ENCODE assay signal across 9 cellular contexts in the genomic region with DNA sequence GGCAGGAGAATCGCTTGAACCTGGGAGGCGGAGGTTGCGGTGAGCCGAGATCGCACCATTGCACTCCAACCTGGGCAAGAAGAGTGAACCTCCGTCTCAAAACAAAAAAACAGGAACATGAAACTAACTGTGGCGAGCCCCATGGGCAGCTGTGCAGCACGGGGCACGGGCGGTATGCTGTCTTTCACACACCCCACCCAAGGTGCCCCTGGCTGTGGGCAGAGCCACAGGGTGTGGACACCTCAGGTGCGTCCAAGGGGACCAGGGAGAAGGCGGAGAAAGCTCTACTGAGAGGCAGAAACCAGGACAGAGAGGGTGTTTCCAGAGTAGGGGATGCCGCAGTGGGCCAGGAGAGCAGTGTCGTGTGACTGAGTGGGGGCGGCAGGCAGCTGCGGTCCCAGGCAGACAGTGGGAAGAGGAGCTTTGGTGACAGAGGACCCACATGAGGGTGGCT. TPM values are rescaled to one million over a fixed set of nuclear protein-coding genes. Genes with fewer than 3 reads are reported as not detected.
A peak's percentile ranks its signal among the peaks of the same experiment; 100 is the strongest.
DNase-seq lines count a peak whose midpoint lies in the region; ATAC-seq and TF ChIP-seq lines count a peak whose summit lies in the region.
"Had no signal": no experiment of that assay in that cellular context is flagged by ENCODE, and none has a peak within 500 bp of the region (broad histone marks: within the 10 kb centered on the region; RNA-seq: fewer than 3 reads in every experiment).

No MANE protein-coding gene starts in this region.

- no peaks in the 10 kb centered on the region for H3K4me1 Mint-ChIP-seq in Caco-2 (ENCODE audit: low read depth, unreplicated experiment)

- no peak overlapping the region for H3K4me3 Mint-ChIP-seq in Caco-2 (ENCODE audit: unreplicated experiment)
- H3K4me3 Mint-ChIP-seq: activated naive CD8-positive, alpha-beta T cell treated with anti-CD3 and anti-CD28 coated beads, Interleukin-2, amount 10 ng/mL, durations not matched to agents 7 days and 5 days had no signal

- intact Hi-C loops in A673 (cut with micrococcal nuclease; ENCODE audit: unreplicated experiment) (no loop called here), Caco-2 (cut with micrococcal nuclease; ENCODE audit: unreplicated experiment) (no loop called here)

- H3K9me3 ChIP-seq in A673 (ENCODE audit: low read depth, low read length, poor library complexity, severe bottlenecking) (no peaks in the 10 kb centered on the region), Caco-2 (peaks cover 5% of the 10 kb centered on the region; the same call in 1 of the 2 replicates)

- H3K36me3 Mint-ChIP-seq in Caco-2 (ENCODE audit: insufficient read depth, unreplicated experiment): peaks cover 59% of the 10 kb centered on the region

- H3K4me1 ChIP-seq in A673 (ENCODE audit: insufficient read depth, low read length, poor library complexity, severe bottlenecking): no peaks in the 10 kb centered on the region
- H3K4me1 ChIP-seq in Caco-2: no peaks in the 10 kb centered on the region

- DNase-seq in left lobe of liver (ENCODE audit: low spot score): no peak
- no peak for DNase-seq in NCI-H2227 (lab: John Stamatoyannopoulos, UW; ENCODE audit: unreplicated experiment)
- DNase-seq in NCI-H1436 (lab: John Stamatoyannopoulos, UW): no peak
- no peak for DNase-seq in A673 (ENCODE audit: low spot score)
- DNase-seq in Caco-2: no peak
- DNase-seq: activated naive CD8-positive, alpha-beta T cell treated with anti-CD3 and anti-CD28 coated beads, Interleukin-2, amount 10 ng/mL, durations not matched to agents 7 days and 5 days had no signal

- no peak for TF ChIP-seq CTCF in A673 (conservative IDR thresholded peaks at IDR 0.05; ENCODE audit: low read depth, low read length)
- no peak for TF ChIP-seq CTCF in Caco-2 (IDR thresholded peaks at IDR 0.05; ENCODE audit: insufficient read depth in 1 of 2, low read depth in 1 of 2, low read length in 1 of 2, severe bottlenecking in 1 of 2, unreplicated experiment in 1 of 2)

- H3K27me3 Mint-ChIP-seq in Caco-2 (ENCODE audit: insufficient read depth, unreplicated experiment): no peaks in the 10 kb centered on the region
- H3K27me3 Mint-ChIP-seq: activated naive CD8-positive, alpha-beta T cell treated with anti-CD3 and anti-CD28 coated beads, Interleukin-2, amount 10 ng/mL, durations not matched to agents 7 days and 5 days had no signal

- BruUV-seq in A673 (replicated peaks; lab: Mats Ljungman, UMichigan) (no TSS peak), Caco-2 (replicated peaks; lab: Mats Ljungman, UMichigan) (no TSS peak)

- H3K4me3 ChIP-seq in A673 (ENCODE audit: low read depth, low read length, poor library complexity, severe bottlenecking) (no peak overlapping the region), Caco-2 (ENCODE audit: low read depth, low read length) (no peak overlapping the region)

- H3K27ac ChIP-seq in A673 (ENCODE audit: low read depth, low read length, poor library complexity, severe bottlenecking): no peak overlapping the region

- ATAC-seq in GM18499 (IDR thresholded peaks at IDR 0.05; ENCODE audit: insufficient read depth, unreplicated experiment) (peak; percentile 67), GM21381 (IDR thresholded peaks at IDR 0.05; ENCODE audit: unreplicated experiment) (peak; percentile 84), HG03432 (IDR thresholded peaks at IDR 0.05; ENCODE audit: unreplicated experiment) (peak; percentile 71), left lobe of liver (peak; percentile 36)

- H3K27ac Mint-ChIP-seq in Caco-2 (ENCODE audit: unreplicated experiment): no peak overlapping the region
- H3K27ac Mint-ChIP-seq: activated naive CD8-positive, alpha-beta T cell treated with anti-CD3 and anti-CD28 coated beads, Interleukin-2, amount 10 ng/mL, durations not matched to agents 7 days and 5 days had no signal

- CTCF ChIA-PET in A673 (lab: Charles Lee): no interaction called here
- CTCF ChIA-PET in Caco-2 (lab: Charles Lee): no interaction called here

- POLR2A ChIA-PET in A673 (lab: Charles Lee; ENCODE audit: low non-redundant PET): no interaction called here
- POLR2A ChIA-PET in Caco-2 (lab: Charles Lee): no interaction called here

- H3K36me3 ChIP-seq in A673 (ENCODE audit: insufficient read depth, low read length, poor library complexity, severe bottlenecking) (peaks cover 8% of the 10 kb centered on the region), Caco-2 (ENCODE audit: control insufficient read depth, insufficient read depth, low read length) (peaks cover 4% of the 10 kb centered on the region)

- H3K27me3 ChIP-seq in A673 (replicated peaks; ENCODE audit: insufficient read depth, low read depth, low read length, poor library complexity): no peaks in the 10 kb centered on the region
- no peaks in the 10 kb centered on the region for H3K27me3 ChIP-seq in Caco-2 (replicated peaks; ENCODE audit: control insufficient read depth, insufficient read depth, low read length)

- no peaks in the 10 kb centered on the region for H3K9me3 Mint-ChIP-seq in Caco-2 (ENCODE audit: unreplicated experiment)
- H3K9me3 Mint-ChIP-seq: activated naive CD8-positive, alpha-beta T cell treated with anti-CD3 and anti-CD28 coated beads, Interleukin-2, amount 10 ng/mL, durations not matched to agents 7 days and 5 days had no signal

RNA-seq across cellular contexts. Expression of a gene that starts 29.8 kb away (rescaled TPM):
- total RNA-seq in left lobe of liver (33.9 TPM), A673 (2021) (66.3 and 71.4 TPM in 2 replicates), Caco-2 (2022) (63.1 and 68.4 TPM in 2 replicates)

RNA-seq across cellular contexts. Expression of a gene that starts 37.4 kb away (rescaled TPM):
- total RNA-seq in left lobe of liver (15.2 TPM), A673 (2021) (19.3 and 22.0 TPM in 2 replicates), Caco-2 (2022) (16.4 and 17.9 TPM in 2 replicates)
